8 cellular contexts compared by ENCODE assay signal in the genomic region with DNA sequence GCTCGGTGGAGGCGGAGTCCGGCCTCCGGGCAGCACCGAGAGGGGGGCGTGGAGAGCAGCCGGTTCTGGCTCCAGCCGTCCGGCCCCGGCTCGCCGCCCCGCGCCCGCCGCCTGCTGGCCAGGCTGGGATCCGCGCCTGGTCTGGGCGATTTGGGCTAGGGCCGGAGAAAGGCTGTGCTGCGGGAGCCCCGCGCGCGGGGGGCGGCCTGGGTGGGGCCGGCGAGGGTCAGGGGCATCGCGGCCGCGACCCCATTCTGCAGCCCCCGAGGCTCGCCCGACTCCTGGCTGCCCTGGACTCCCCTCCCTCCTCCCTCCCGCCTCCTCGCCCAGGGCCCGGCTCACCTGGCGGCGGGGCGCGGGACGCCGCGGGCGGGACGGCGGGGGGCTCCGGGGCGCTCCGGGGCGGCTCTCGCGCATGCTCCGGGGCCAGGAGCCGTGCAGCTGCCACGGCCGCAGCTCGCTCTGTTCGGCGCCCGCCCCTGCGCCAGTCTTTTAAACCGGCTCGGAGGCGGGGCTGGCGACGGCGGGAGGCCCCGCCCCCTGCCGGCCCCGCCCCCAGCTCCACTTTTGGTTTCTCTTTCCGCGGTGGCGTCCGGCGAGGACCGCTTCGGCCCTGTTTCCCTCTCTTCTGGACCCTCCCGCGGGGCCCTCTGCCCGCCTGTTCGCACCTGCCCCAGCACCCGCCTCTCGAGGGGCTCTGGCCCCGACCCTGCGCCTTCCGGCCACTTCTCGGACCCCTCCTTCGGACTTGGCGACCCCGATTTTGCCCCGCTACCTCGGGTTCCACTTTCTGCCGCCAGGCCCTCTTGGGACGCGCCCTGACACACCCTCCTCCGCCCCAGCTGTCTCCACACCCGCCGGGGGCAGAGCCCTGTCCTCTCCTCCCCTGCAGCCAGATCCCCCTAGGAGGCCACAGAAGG. TPM values are rescaled to one million over a fixed set of nuclear protein-coding genes. Genes with fewer than 3 reads are reported as not detected.
A peak's percentile ranks its signal among the peaks of the same experiment; 100 is the strongest.
DNase-seq lines count a peak whose midpoint lies in the region; ATAC-seq lines count a peak whose summit lies in the region.

A gene with protein sequence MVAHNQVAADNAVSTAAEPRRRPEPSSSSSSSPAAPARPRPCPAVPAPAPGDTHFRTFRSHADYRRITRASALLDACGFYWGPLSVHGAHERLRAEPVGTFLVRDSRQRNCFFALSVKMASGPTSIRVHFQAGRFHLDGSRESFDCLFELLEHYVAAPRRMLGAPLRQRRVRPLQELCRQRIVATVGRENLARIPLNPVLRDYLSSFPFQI (minus strand): TSS at position 468 of the 920 bp plus-strand sequence. CDS start 726 bp downstream, outside the sequence.

- DNase-seq in AG08396 (ENCODE audit: low spot score) (peak; percentile 97), NCI-H2196 (lab: John Stamatoyannopoulos, UW; ENCODE audit: unreplicated experiment) (peak; percentile 87), cerebellum (ENCODE audit: low spot score) (peak; percentile 90), kidney tubule cell (ENCODE audit: low spot score) (peak; percentile 88)
- DNase-seq in activated CD4-positive, CD25-positive, alpha-beta regulatory T cell treated with anti-CD3 and anti-CD28 coated beads, Interleukin-2, amount 50 U/mL, for 16 hours (ENCODE audit: low read depth, low spot score): peak; percentile 72
- DNase-seq in stimulated activated CD4-positive, alpha-beta T cell treated with anti-CD3 and anti-CD28 coated beads, Interleukin-15, amount 100 ng/mL, for 48 hours (ENCODE audit: low read depth in 2 of 2): peak; percentile 77 to 84

- ATAC-seq in GM18870 (IDR thresholded peaks at IDR 0.05; ENCODE audit: unreplicated experiment) (peak; percentile 29), HG03103 (IDR thresholded peaks at IDR 0.05; ENCODE audit: low read depth, unreplicated experiment) (peak; percentile 42)

RNA-seq across cellular contexts. Expression of the gene that starts here (rescaled TPM):
- total RNA-seq in cerebellum: 3.2 TPM

Comparison
In these comparisons a context has a peak if more than half of its experiments do, and no peak if none do; other contexts are left out.
1. Peak in every context shown above with its lines: DNase-seq and ATAC-seq.